9 cellular contexts compared by ENCODE assay signal in the genomic region with DNA sequence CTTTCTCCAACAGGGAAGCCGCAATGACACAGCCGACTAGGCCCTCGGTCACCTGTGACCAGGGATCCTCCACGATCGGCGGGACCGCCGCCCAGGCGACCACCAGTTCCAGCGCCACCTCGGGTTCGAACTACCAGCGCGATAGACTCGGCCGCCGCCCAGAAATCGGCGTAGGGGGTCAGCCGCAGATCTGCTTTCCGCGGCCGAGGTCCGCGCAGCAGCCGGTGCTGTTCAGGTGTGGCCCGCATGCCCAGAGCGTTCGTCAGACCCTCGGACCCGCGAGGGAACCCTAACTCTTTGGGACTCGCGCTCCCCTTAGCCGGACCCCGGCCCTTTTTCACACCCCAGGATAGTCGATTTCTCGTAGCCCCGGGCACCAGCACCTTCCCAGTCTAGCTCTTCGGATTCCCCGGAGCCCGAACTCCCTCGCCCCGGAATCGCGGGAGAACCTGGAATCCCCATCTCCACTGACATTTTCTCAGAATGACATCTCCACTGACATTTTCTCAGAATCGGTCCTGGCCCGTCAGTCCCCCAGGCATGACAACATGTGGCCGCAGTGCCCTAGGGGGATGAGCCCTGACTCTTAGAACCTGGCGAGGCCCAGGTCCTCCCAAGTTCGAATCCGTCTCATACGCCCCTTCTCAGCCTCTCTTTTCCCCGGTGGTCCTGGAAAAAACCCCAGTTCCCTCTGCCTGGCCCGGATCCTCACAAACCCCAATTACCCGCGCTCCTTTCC. TPM values are rescaled to one million over a fixed set of nuclear protein-coding genes. Genes with fewer than 3 reads are reported as not detected.
DNase-seq lines count a peak whose midpoint lies in the region; ATAC-seq and TF ChIP-seq lines count a peak whose summit lies in the region.
"Had no signal": no experiment of that assay in that cellular context is flagged by ENCODE, and none has a peak within 500 bp of the region (broad histone marks: within the 10 kb centered on the region; RNA-seq: fewer than 3 reads in every experiment).

No MANE protein-coding gene starts in this region.

- peaks cover 10% of the 10 kb centered on the region; the same call in 1 of the 2 replicates for H3K4me1 ChIP-seq in HUES6 (ENCODE audit: control insufficient read depth, insufficient read depth, low read length)

- H3K27me3 Mint-ChIP-seq in effector memory CD8-positive, alpha-beta T cell = peaks cover 26 to 40% of the 10 kb centered on the region in 2 donors
- H3K27me3 Mint-ChIP-seq in natural killer cell treated with Interleukin-12 subunit alpha and Interleukin-12 subunit beta and Interleukin-15 and Interleukin-18, amount 100 ng/mL, for 72 hours = peaks cover 20 to 33% of the 10 kb centered on the region in 2 donors

- DNase-seq in AG04450 (ENCODE audit: low read depth, low spot score) (no peak), SW480 (ENCODE audit: low spot score) (no peak), D341Med (ENCODE audit: low spot score) (no peak), NCI-H2171 treated with DMSO at 0.1 percent for 48 hours (lab: John Stamatoyannopoulos, UW) (no peak), AG08395 (ENCODE audit: low spot score) (no peak)
- DNase-seq in effector memory CD8-positive, alpha-beta T cell = no peak
- DNase-seq in natural killer cell treated with Interleukin-12 subunit alpha and Interleukin-12 subunit beta and Interleukin-15 and Interleukin-18, amount 100 ng/mL, for 72 hours (ENCODE audit: low spot score) = no peak

- H3K4me3 ChIP-seq in AG04450 (ENCODE audit: low read depth, low read length) (peak overlapping the region; percentile 78), HUES6 (ENCODE audit: low read depth, low read length) (peak overlapping the region; percentile 84)

- H3K27ac Mint-ChIP-seq in effector memory CD8-positive, alpha-beta T cell = peak overlapping the region; percentile 64 to 79
- H3K27ac Mint-ChIP-seq in natural killer cell treated with Interleukin-12 subunit alpha and Interleukin-12 subunit beta and Interleukin-15 and Interleukin-18, amount 100 ng/mL, for 72 hours = peak overlapping the region; percentile 53 to 55

- peak overlapping the region; percentile 88 to 90 for H3K4me3 Mint-ChIP-seq in effector memory CD8-positive, alpha-beta T cell
- peak overlapping the region; percentile 97 for H3K4me3 Mint-ChIP-seq in natural killer cell treated with Interleukin-12 subunit alpha and Interleukin-12 subunit beta and Interleukin-15 and Interleukin-18, amount 100 ng/mL, for 72 hours

- H3K9me3 Mint-ChIP-seq in effector memory CD8-positive, alpha-beta T cell = no peaks in the 10 kb centered on the region
- H3K9me3 Mint-ChIP-seq in natural killer cell treated with Interleukin-12 subunit alpha and Interleukin-12 subunit beta and Interleukin-15 and Interleukin-18, amount 100 ng/mL, for 72 hours = no peaks in the 10 kb centered on the region

- H3K9me3 ChIP-seq in AG04450 (ENCODE audit: control insufficient read depth, insufficient read depth, low read length) (no peaks in the 10 kb centered on the region; the same call in 1 of the 2 replicates), HUES6 (ENCODE audit: control insufficient read depth, insufficient read depth, low read depth, low read length) (no peaks in the 10 kb centered on the region)

- H3K36me3 Mint-ChIP-seq in effector memory CD8-positive, alpha-beta T cell (ENCODE audit: insufficient read depth) = peaks cover 2% of the 10 kb centered on the region
- H3K36me3 Mint-ChIP-seq in natural killer cell treated with Interleukin-12 subunit alpha and Interleukin-12 subunit beta and Interleukin-15 and Interleukin-18, amount 100 ng/mL, for 72 hours = peaks cover 5% of the 10 kb centered on the region

- peaks cover 21 to 22% of the 10 kb centered on the region in 2 donors for H3K4me1 Mint-ChIP-seq in effector memory CD8-positive, alpha-beta T cell (ENCODE audit: low read depth in 2 of 2)
- H3K4me1 Mint-ChIP-seq in natural killer cell treated with Interleukin-12 subunit alpha and Interleukin-12 subunit beta and Interleukin-15 and Interleukin-18, amount 100 ng/mL, for 72 hours (ENCODE audit: low read depth in 2 of 2) = peaks cover 26 to 27% of the 10 kb centered on the region in 2 donors

- CTCF ChIA-PET in AG04450 (lab: Charles Lee) = interaction anchor here (1.9 kb wide), 1 partner anchor 72 kb away, joined by 7 read pairs; a partner anchor contains a TSS

- no peaks in the 10 kb centered on the region for H3K36me3 ChIP-seq in HUES6 (ENCODE audit: control insufficient read depth, insufficient read depth, low read length)

- POLR2A ChIA-PET in AG04450 (lab: Yijun Ruan, JAX) = interaction anchor here (0.6 kb wide), 1 partner anchor 202 kb away, joined by 3 read pairs; no protein-coding TSS in a partner anchor

- H3K27ac ChIP-seq in AG04450 (ENCODE audit: low read depth, low read length) (no peak overlapping the region), HUES6 (ENCODE audit: low read depth, low read length) (no peak overlapping the region)

- peak; percentile 4 for ATAC-seq in effector memory CD8-positive, alpha-beta T cell (replicated peaks)
- no peak for ATAC-seq in natural killer cell treated with Interleukin-12 subunit alpha and Interleukin-12 subunit beta and Interleukin-15 and Interleukin-18, amount 100 ng/mL, for 72 hours

- H3K9ac ChIP-seq in HUES6 (ENCODE audit: low read length) = peak overlapping the region; percentile 32

- H3K27me3 ChIP-seq in AG04450 (ENCODE audit: control insufficient read depth, insufficient read depth, low read length) = peaks cover 2% of the 10 kb centered on the region
- peaks cover 39% of the 10 kb centered on the region for H3K27me3 ChIP-seq in HUES6 (ENCODE audit: control insufficient read depth, insufficient read depth, low read length)

- TF ChIP-seq CTCF in AG04450 (IDR thresholded peaks at IDR 0.05; ENCODE audit: low read depth, low read length) = no peak

RNA-seq across cellular contexts. Expression of a gene that starts 0.4 kb away (rescaled TPM):
- polyA plus RNA-seq in AG04450 (2011; rRNA removed) = not detected in 2 replicates
- polyA minus RNA-seq in AG04450 (2011; rRNA and poly(A)+ RNA removed) = not detected in 2 replicates
- total RNA-seq in natural killer cell treated with Interleukin-12 subunit alpha and Interleukin-12 subunit beta and Interleukin-15 and Interleukin-18, amount 100 ng/mL, for 72 hours = not detected
- total RNA-seq: cerebellum had no signal

RNA-seq across cellular contexts. Expression of a gene that starts 19.5 kb away (rescaled TPM):
- 0.05 and 0.09 TPM in 2 replicates for polyA plus RNA-seq in AG04450 (2011; rRNA removed)
- polyA minus RNA-seq in AG04450 (2011; rRNA and poly(A)+ RNA removed) = not detected in 2 replicates
- not detected for total RNA-seq in natural killer cell treated with Interleukin-12 subunit alpha and Interleukin-12 subunit beta and Interleukin-15 and Interleukin-18, amount 100 ng/mL, for 72 hours

RNA-seq across cellular contexts. Expression of a gene that starts 59.5 kb away (rescaled TPM):
- 18.6 and 21.0 TPM in 2 replicates for polyA plus RNA-seq in AG04450 (2011; rRNA removed)
- 25.8 and 36.4 TPM in 2 replicates for polyA minus RNA-seq in AG04450 (2011; rRNA and poly(A)+ RNA removed)
- 10 to 100 TPM; 15.7 to 18.9 TPM for total RNA-seq in natural killer cell treated with Interleukin-12 subunit alpha and Interleukin-12 subunit beta and Interleukin-15 and Interleukin-18, amount 100 ng/mL, for 72 hours
